ENCODE assay signal across 13 cellular contexts in genomic region chr12:1205512-1206060, GRCh38.
A peak's percentile ranks its signal among the peaks of the same experiment; 100 is the strongest.
DNase-seq lines count a peak whose midpoint lies in the region; ATAC-seq, FAIRE-seq and TF ChIP-seq lines count a peak whose summit lies in the region.
"Had no signal": no experiment of that assay in that cellular context is flagged by ENCODE, and none has a peak within 500 bp of the region (broad histone marks: within the 10 kb centered on the region; RNA-seq: fewer than 3 reads in every experiment).

No MANE protein-coding gene starts in this region.

- H3K4me3 ChIP-seq in AG10803 (ENCODE audit: low read length), result no peak overlapping the region
- H3K4me3 ChIP-seq: lung had no signal

- ATAC-seq in HG02870 (IDR thresholded peaks at IDR 0.05; ENCODE audit: unreplicated experiment) (no peak), GM18909 (IDR thresholded peaks at IDR 0.05; ENCODE audit: poor library complexity, unreplicated experiment) (no peak)
- ATAC-seq: gastrocnemius medialis had no signal

- DNase-seq in AG10803 (ENCODE audit: low read depth) (peak; percentile 29), H54 (ENCODE audit: insufficient read length, low spot score) (no peak), amniotic epithelial cell (ENCODE audit: low read depth) (peak; percentile 47), kidney tubule cell (ENCODE audit: low spot score) (peak; percentile 20), SW480 (ENCODE audit: low spot score) (no peak)
- no peak for DNase-seq in stimulated activated CD8-positive, alpha-beta memory T cell treated with anti-CD3 and anti-CD28 coated beads, Interleukin-4, amount 100 ng/mL, for 48 hours
- DNase-seq: Caco-2, gastrocnemius medialis, NCI-H2227 treated with DMSO at 0.1 percent for 48 hours, WERI-Rb-1 had no signal

- TF ChIP-seq POLR2A in H54 (IDR thresholded peaks at IDR 0.05; ENCODE audit: low read depth, low read length), result no peak

- FAIRE-seq in H54 (lab: Jason Lieb, UNC), result peak; percentile 77

- TF ChIP-seq CTCF in AG10803 (conservative IDR thresholded peaks at IDR 0.05; ENCODE audit: low read length), result no peak

Comparison
In these comparisons a context has a peak if more than half of its experiments do, and no peak if none do; other contexts are left out.
1. DNase-seq: peak in AG10803 (single experiment), amniotic epithelial cell (single experiment) and kidney tubule cell (single experiment); none in H54 (single experiment), stimulated activated CD8-positive, alpha-beta memory T cell treated with anti-CD3 and anti-CD28 coated beads, Interleukin-4, amount 100 ng/mL, for 48 hours (single experiment) and SW480 (single experiment).